In the genomic region with DNA sequence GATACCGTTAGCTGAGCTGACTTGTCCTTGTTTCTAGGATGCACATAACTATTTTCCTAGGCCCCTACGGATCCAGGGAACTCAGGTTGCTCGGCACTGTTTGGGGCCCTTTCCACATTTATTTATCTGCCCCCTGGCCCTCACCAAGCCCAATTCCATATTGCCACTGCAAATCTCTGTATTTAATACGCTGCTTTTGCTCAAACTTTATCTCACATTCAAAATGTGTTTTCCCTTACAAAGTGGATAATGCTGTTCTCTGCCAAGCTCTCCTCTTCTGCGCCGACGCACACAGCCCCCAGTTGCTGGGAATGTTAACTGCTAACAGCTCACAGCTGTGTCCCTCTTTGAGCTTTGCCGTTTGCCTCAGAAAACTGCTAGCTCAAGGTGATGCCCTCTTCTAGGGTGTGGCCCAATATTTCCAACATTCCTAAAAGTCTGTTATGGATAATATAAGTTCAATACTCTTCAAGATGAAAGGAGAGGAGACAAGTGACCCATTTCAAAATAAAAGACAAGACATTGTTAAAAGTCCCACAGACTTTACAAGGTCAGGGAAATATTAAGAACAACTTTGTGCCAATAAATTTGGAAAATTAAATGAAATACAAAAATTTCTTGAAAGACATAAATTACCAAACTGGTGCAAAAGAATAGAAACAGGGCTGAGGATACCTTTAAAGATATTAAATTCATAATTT, we compare ENCODE assay signal across 19 cellular contexts. TPM values are rescaled to one million over a fixed set of nuclear protein-coding genes. Genes with fewer than 3 reads are reported as not detected.
DNase-seq lines count a peak whose midpoint lies in the region; ATAC-seq, FAIRE-seq and TF ChIP-seq lines count a peak whose summit lies in the region.
"Had no signal": no experiment of that assay in that cellular context is flagged by ENCODE, and none has a peak within 500 bp of the region (broad histone marks: within the 10 kb centered on the region; RNA-seq: fewer than 3 reads in every experiment).

No MANE protein-coding gene starts in this region.

- no peak for ATAC-seq in SK-N-SH treated with all-trans-retinoic acid at 6 μM for 48 hours
- ATAC-seq in left cardiac atrium = peak; percentile 68 to 70
- ATAC-seq: GM12878, PC-3 had no signal

- intact Hi-C loops in left cardiac atrium (cut with DNase I) (no loop called here), PC-9 (cut with micrococcal nuclease; ENCODE audit: unreplicated experiment) (no loop called here), esophagus squamous epithelium (cut with DNase I) (no loop called here)

- TF ChIP-seq CTCF in osteoblast (IDR thresholded peaks at IDR 0.05; ENCODE audit: extremely low read depth, low read depth, low read length) (no peak), PC-9 (conservative IDR thresholded peaks at IDR 0.05) (no peak), esophagus squamous epithelium (IDR thresholded peaks at IDR 0.05) (no peak)

- H3K36me3 ChIP-seq in osteoblast (ENCODE audit: insufficient read depth, low read length) (no peaks in the 10 kb centered on the region), PC-9 (ENCODE audit: low read depth) (no peaks in the 10 kb centered on the region), esophagus squamous epithelium (no peaks in the 10 kb centered on the region), small intestine (ENCODE audit: control insufficient read depth in 2 of 2, insufficient read depth in 2 of 2, low read length in 2 of 2) (no peaks in the 10 kb centered on the region)

- H4K20me1 ChIP-seq in osteoblast (ENCODE audit: insufficient read depth, low read length) = no peaks in the 10 kb centered on the region
- no peaks in the 10 kb centered on the region for H4K20me1 ChIP-seq in PC-9 (ENCODE audit: insufficient read depth)

- H3K4me1 ChIP-seq in osteoblast (ENCODE audit: insufficient read depth, low read length) (no peaks in the 10 kb centered on the region), PC-9 (replicated peaks; ENCODE audit: insufficient read depth) (no peaks in the 10 kb centered on the region), esophagus squamous epithelium (no peaks in the 10 kb centered on the region), small intestine (ENCODE audit: control insufficient read depth in 2 of 2, insufficient read depth in 1 of 2, low read depth in 1 of 2, low read length in 1 of 2) (peaks cover 0 to 3% of the 10 kb centered on the region in 2 donors)

- CTCF ChIA-PET in PC-9 (lab: Charles Lee) = no interaction called here

- H3K4me2 ChIP-seq in osteoblast (ENCODE audit: insufficient read depth, low read length) = no peak overlapping the region
- H3K4me2 ChIP-seq in PC-9 = no peak overlapping the region
- H3K4me2 ChIP-seq: KMS-11 had no signal

- no peaks in the 10 kb centered on the region for H3F3A ChIP-seq in PC-9 (ENCODE audit: insufficient read depth, low read depth)

- POLR2A ChIA-PET in PC-9 (lab: Charles Lee; ENCODE audit: unreplicated experiment) = no interaction called here

- no peaks in the 10 kb centered on the region for H3K9me2 ChIP-seq in PC-9 (ENCODE audit: insufficient read depth)

- no peaks in the 10 kb centered on the region for H3K79me2 ChIP-seq in osteoblast (ENCODE audit: insufficient read depth, low read length)
- H3K79me2 ChIP-seq in PC-9 (ENCODE audit: low read depth) = no peaks in the 10 kb centered on the region

- H2AFZ ChIP-seq in osteoblast (ENCODE audit: low read length) = peak overlapping the region; percentile 39
- no peak overlapping the region for H2AFZ ChIP-seq in PC-9

- no TSS peak for BruUV-seq in PC-9 (replicated peaks; lab: Mats Ljungman, UMichigan)

- H3K9me3 ChIP-seq in osteoblast (ENCODE audit: low read depth, low read length) (no peaks in the 10 kb centered on the region), PC-9 (ENCODE audit: insufficient read depth, low read depth) (no peaks in the 10 kb centered on the region), esophagus squamous epithelium (no peaks in the 10 kb centered on the region), small intestine (ENCODE audit: control insufficient read depth, low read depth) (no peaks in the 10 kb centered on the region)

- WGBS in esophagus squamous epithelium, 2 donors = 67 to 71% methylated on average over 7 to 8 of the region's 8 CpGs
- WGBS in small intestine, 3 donors = 67 to 76% (median 69%) methylated on average over 8 of the region's 8 CpGs

- DNase-seq in AG20443 (ENCODE audit: low spot score) (peak; percentile 36), left cardiac atrium (no peak), osteoblast (ENCODE audit: insufficient read length, low spot score, missing footprints) (no peak), PC-9 (no peak), esophagus squamous epithelium (lab: John Stamatoyannopoulos, UW) (no peak), small intestine (no peak), KG1 (lab: John Stamatoyannopoulos, UW) (no peak)
- DNase-seq: CD4-positive, CD25-positive, alpha-beta regulatory T cell; GOT3; NCI-H1092 treated with DMSO at 0.1 percent for 48 hours; NCI-H1694; NCI-H345; NCI-H748 treated with DMSO at 0.1 percent for 48 hours; PC-3 had no signal

- H3K27ac ChIP-seq in osteoblast (ENCODE audit: low read depth, low read length) = no peak overlapping the region
- H3K27ac ChIP-seq in PC-9 = no peak overlapping the region
- H3K27ac ChIP-seq in esophagus squamous epithelium = no peak overlapping the region
- H3K27ac ChIP-seq in small intestine (ENCODE audit: low read depth in 1 of 2, low read length in 1 of 2) = no peak overlapping the region
- H3K27ac ChIP-seq: HL-60, KMS-11 had no signal

- TF ChIP-seq POLR2A in esophagus squamous epithelium (IDR thresholded peaks at IDR 0.05) = no peak

- H3K27me3 ChIP-seq in osteoblast (ENCODE audit: insufficient read depth, low read length) (no peaks in the 10 kb centered on the region), PC-9 (ENCODE audit: insufficient read depth, low read depth) (no peaks in the 10 kb centered on the region), esophagus squamous epithelium (no peaks in the 10 kb centered on the region), small intestine (ENCODE audit: control insufficient read depth in 2 of 2, insufficient read depth in 2 of 2, low read length in 2 of 2) (no peaks in the 10 kb centered on the region)

- H3K4me3 ChIP-seq in osteoblast (ENCODE audit: insufficient read depth, low read length) (no peak overlapping the region), PC-9 (no peak overlapping the region), esophagus squamous epithelium (no peak overlapping the region), small intestine (ENCODE audit: low read depth in 1 of 2, low read length in 2 of 2) (no peak overlapping the region)
- H3K4me3 ChIP-seq: GM12878 had no signal

- FAIRE-seq in small intestine (lab: Jason Lieb, UNC) = no peak
- FAIRE-seq: A204.1, GM12878 had no signal

TF ChIP-seq in SK-N-SH treated with all-trans-retinoic acid at 6 μM for 48 hours, 23 proteins besides CTCF, POLR2A, EP300 and RAD21:
- TF ChIP-seq RARB (CRISPR knock-in tag; IDR thresholded peaks at IDR 0.05) = no peak
- TF ChIP-seq TCF4 (CRISPR knock-in tag; IDR thresholded peaks at IDR 0.05; ENCODE audit: borderline replicate concordance) = peak; percentile 36; the same call in 1 of the 2 replicates
- no peak for TF ChIP-seq ZNF70 (CRISPR knock-in tag; IDR thresholded peaks at IDR 0.05)
- TF ChIP-seq CSDC2 (CRISPR knock-in tag; IDR thresholded peaks at IDR 0.05) = no peak
- TF ChIP-seq TOX (CRISPR knock-in tag; IDR thresholded peaks at IDR 0.05; ENCODE audit: borderline replicate concordance) = no peak
- TF ChIP-seq BACH2 (CRISPR knock-in tag; IDR thresholded peaks at IDR 0.05; ENCODE audit: borderline replicate concordance) = no peak
- no peak for TF ChIP-seq ZC3H10 (CRISPR knock-in tag; IDR thresholded peaks at IDR 0.05)
TF ChIP-seq in SK-N-SH treated with all-trans-retinoic acid at 6 μM for 48 hours: peak in this region for 1.

RNA-seq across cellular contexts. Expression of a gene that starts 12.5 kb away (rescaled TPM):
- total RNA-seq in left cardiac atrium (100 to 1,000 TPM; 105 to 110 TPM), osteoblast (1,453 and 1,556 TPM in 2 replicates), PC-9 (2021) (1.3 TPM in 2 replicates), esophagus squamous epithelium (10 to 100 TPM in 3 of 4 donors, 1 to 10 TPM in 1; 3.9 to 87.0 (median 23.4) TPM)
- polyA plus RNA-seq in small intestine = 10 to 100 TPM in 1 of 3 donors, 1 to 10 TPM in 2; 1.1 to 20.3 (median 2.2) TPM
- polyA plus RNA-seq: CD4-positive, CD25-positive, alpha-beta regulatory T cell had no signal

Comparison
In these comparisons a context has a peak if more than half of its experiments do, and no peak if none do; other contexts are left out.
1. RNA of a gene that starts 12.5 kb away (total RNA-seq): 1,453 to 1,556 TPM in osteoblast; 105 to 110 TPM in left cardiac atrium, 3.9 to 87.0 TPM in esophagus squamous epithelium and 1.3 TPM in PC-9; every median in the first group is over 10 times any median in the second.